15 cellular contexts compared by ENCODE assay signal in the genomic region with DNA sequence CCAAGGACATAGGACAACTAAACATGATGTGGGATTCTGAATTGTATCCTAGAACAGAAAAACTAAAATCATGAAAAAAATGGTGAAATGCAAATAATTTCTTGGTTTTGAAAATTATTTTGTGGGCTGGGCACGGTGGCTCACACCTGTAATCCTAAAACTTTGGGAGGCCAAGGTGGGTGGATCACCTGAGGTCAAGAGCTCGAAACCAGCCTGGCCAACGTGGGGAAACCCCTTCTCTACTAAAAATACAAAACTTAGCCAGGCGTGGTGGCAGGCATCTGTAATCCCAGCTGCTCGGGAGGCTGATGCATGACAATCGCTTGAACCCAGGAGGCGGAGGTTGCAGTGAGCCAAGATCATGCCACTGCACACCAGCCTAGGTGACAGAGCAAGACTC. TPM values are rescaled to one million over a fixed set of nuclear protein-coding genes. Genes with fewer than 3 reads are reported as not detected.
"Had no signal": no experiment of that assay in that cellular context is flagged by ENCODE, and none has a peak within 500 bp of the region (broad histone marks: within the 10 kb centered on the region; RNA-seq: fewer than 3 reads in every experiment).

No MANE protein-coding gene starts in this region.

RNA-seq across cellular contexts. Expression of a gene that starts 50.3 kb away (rescaled TPM):
- total RNA-seq: dorsolateral prefrontal cortex, esophagus mucosa, fibroblast of lung, frontal cortex, glomerular endothelial cell, heart left ventricle, kidney epithelial cell, left colon, left ventricle myocardium superior, lung, occipital lobe, pancreas, progenitor cell of endocrine pancreas, right cardiac atrium, urinary bladder had no signal

RNA-seq across cellular contexts. Expression of a gene that starts 58.7 kb away (rescaled TPM):
- total RNA-seq: esophagus mucosa, fibroblast of lung, glomerular endothelial cell, heart left ventricle, kidney epithelial cell, left colon, left ventricle myocardium superior, lung, occipital lobe, pancreas, progenitor cell of endocrine pancreas, right cardiac atrium, urinary bladder had no signal
